Comparison of ENCODE assay signal across 16 cellular contexts in genomic region chr17:41992576-41992975, GRCh38. TPM values are rescaled to one million over a fixed set of nuclear protein-coding genes. Genes with fewer than 3 reads are reported as not detected.
DNase-seq lines count a peak whose midpoint lies in the region; ATAC-seq and TF ChIP-seq lines count a peak whose summit lies in the region.
"Had no signal": no experiment of that assay in that cellular context is flagged by ENCODE, and none has a peak within 500 bp of the region (broad histone marks: within the 10 kb centered on the region; RNA-seq: fewer than 3 reads in every experiment).

No MANE protein-coding gene starts in this region.

- H2BK120ac ChIP-seq in mesenchymal stem cell (ENCODE audit: low read depth, low read length) = no peak overlapping the region

- H3K14ac ChIP-seq in mesenchymal stem cell (ENCODE audit: low read length in 2 of 2) = no peak overlapping the region

- H3K9ac ChIP-seq in mesenchymal stem cell (ENCODE audit: low read length) = no peak overlapping the region

- H2BK12ac ChIP-seq in mesenchymal stem cell (ENCODE audit: low read length in 2 of 2) = no peak overlapping the region

- no peak overlapping the region for H3K4me2 ChIP-seq in mesenchymal stem cell (ENCODE audit: low read length, poor library complexity, severe bottlenecking)

- H3K4me3 ChIP-seq in upper lobe of right lung (no peak overlapping the region), mesenchymal stem cell (ENCODE audit: insufficient read depth in 1 of 2, low read depth in 1 of 2, low read length in 2 of 2) (no peak overlapping the region)
- H3K4me3 ChIP-seq: adrenal gland, MG63, spleen, tibial artery had no signal

- DNase-seq in C1 segment of cervical spinal cord (lab: John Stamatoyannopoulos, UW) (peak in 11 of 14 donors; percentile 20 to 72 (median 63)), SK-MEL-5 (ENCODE audit: low read depth, low spot score) (peak; percentile 52), head of caudate nucleus (peak in 41 of 42 donors; percentile 37 to 92 (median 82)), posterior cingulate gyrus (peak in 9 of 10 donors; percentile 25 to 94 (median 62)), NCI-H2029 (lab: John Stamatoyannopoulos, UW) (no peak), upper lobe of right lung (no peak), mesenchymal stem cell (no peak)
- DNase-seq: activated CD4-positive, alpha-beta T cell treated with anti-CD3 and anti-CD28 coated beads for 1 hour; adrenal gland; CD4-positive, alpha-beta T cell; H7; MG63; NCI-H82; spleen; tibial artery had no signal

- no peaks in the 10 kb centered on the region for H3K4me1 ChIP-seq in upper lobe of right lung
- peaks cover 4% of the 10 kb centered on the region for H3K4me1 ChIP-seq in mesenchymal stem cell (ENCODE audit: control insufficient read depth, insufficient read depth, low read depth, low read length)
- H3K4me1 ChIP-seq: adrenal gland, tibial artery had no signal

- H4K91ac ChIP-seq in mesenchymal stem cell (ENCODE audit: low read length) = no peak overlapping the region

- no peak overlapping the region for H2AK5ac ChIP-seq in mesenchymal stem cell (ENCODE audit: low read length, severe bottlenecking)

- H3K9me3 ChIP-seq in upper lobe of right lung (no peaks in the 10 kb centered on the region), mesenchymal stem cell (ENCODE audit: control insufficient read depth, low read length) (no peaks in the 10 kb centered on the region)
- H3K9me3 ChIP-seq: adrenal gland, MG63, spleen, tibial artery had no signal

- no peak overlapping the region for H2AFZ ChIP-seq in mesenchymal stem cell (ENCODE audit: low read depth, low read length)

- 93% methylated on average over 3 of the region's 3 CpGs for WGBS in mesenchymal stem cell

- no peak for ATAC-seq in HG03460 (IDR thresholded peaks at IDR 0.05; ENCODE audit: unreplicated experiment)
- no peak for ATAC-seq in upper lobe of right lung

- no peak overlapping the region for H3K27ac ChIP-seq in upper lobe of right lung
- H3K27ac ChIP-seq in mesenchymal stem cell (ENCODE audit: low read length, poor library complexity, severe bottlenecking) = no peak overlapping the region
- H3K27ac ChIP-seq: adrenal gland, tibial artery had no signal

- H3K79me1 ChIP-seq in mesenchymal stem cell (replicated peaks; ENCODE audit: low read length, poor library complexity, severe bottlenecking) = peaks cover 24% of the 10 kb centered on the region

- no peak overlapping the region for H3K4ac ChIP-seq in mesenchymal stem cell (ENCODE audit: low read depth in 1 of 2, low read length in 2 of 2)

- H3K18ac ChIP-seq in mesenchymal stem cell (ENCODE audit: low read depth in 1 of 2, low read length in 2 of 2) = no peak overlapping the region

- no peak overlapping the region for H2BK15ac ChIP-seq in mesenchymal stem cell (ENCODE audit: low read depth, poor library complexity, severe bottlenecking)

- no peak for TF ChIP-seq CTCF in upper lobe of right lung (IDR thresholded peaks at IDR 0.05)

- in situ Hi-C loops in SK-MEL-5 (cut with HindIII; ENCODE audit: low pct_unique_long_range_greater_than_20kb, low sequenced_read_pairs) = no loop called here

- H3K27me3 ChIP-seq in upper lobe of right lung = no peaks in the 10 kb centered on the region
- H3K27me3 ChIP-seq in mesenchymal stem cell (ENCODE audit: control insufficient read depth in 1 of 2, insufficient read depth in 1 of 2, low read length in 2 of 2) = no peaks in the 10 kb centered on the region
- H3K27me3 ChIP-seq: adrenal gland, MG63, spleen, tibial artery had no signal

- H2BK5ac ChIP-seq in mesenchymal stem cell (ENCODE audit: low read depth, low read length, poor library complexity, severe bottlenecking) = no peak overlapping the region

- intact Hi-C loops in head of caudate nucleus (cut with DNase I) (loop anchor here (2.0 kb wide), 1 partner anchor 26 kb away; the partner anchor contains the start of gene CNP), posterior cingulate gyrus (cut with DNase I) (no loop called here), upper lobe of right lung (cut with DNase I) (no loop called here)

- H3K23ac ChIP-seq in mesenchymal stem cell (ENCODE audit: low read length in 2 of 2) = no peak overlapping the region

- H4K8ac ChIP-seq in mesenchymal stem cell (ENCODE audit: low read length) = no peak overlapping the region

- H3K36me3 ChIP-seq in upper lobe of right lung (peaks cover 100% of the 10 kb centered on the region), mesenchymal stem cell (ENCODE audit: control insufficient read depth in 1 of 2, insufficient read depth in 2 of 2, low read depth in 1 of 2, low read length in 2 of 2) (peaks cover 49 to 93% of the 10 kb centered on the region in 2 experiments)

RNA-seq across cellular contexts. Expression of gene DNAJC7, which starts 24.7 kb away (rescaled TPM):
- total RNA-seq in SK-MEL-5 (2014; rRNA removed; shearing (Covaris generic)) = 81.1 and 85.9 TPM in 2 replicates
- polyA plus RNA-seq in SK-MEL-5 (2015; cell fraction: cytosol; rRNA removed) = 57.5 and 71.2 TPM in 2 replicates
- 67.8 and 86.5 TPM in 2 replicates for polyA plus RNA-seq in SK-MEL-5 (2015; cell fraction: nucleus; rRNA removed)
- 75.9 TPM for total RNA-seq in upper lobe of right lung
- polyA plus RNA-seq in mesenchymal stem cell (2013, experiment 1 of 2) = 73.0 TPM
- polyA plus RNA-seq in mesenchymal stem cell (2013, experiment 2 of 2) = 69.4 TPM

RNA-seq across cellular contexts. Expression of gene CNP, which starts 26.0 kb away (rescaled TPM):
- 103 and 104 TPM in 2 replicates for total RNA-seq in SK-MEL-5 (2014; rRNA removed; shearing (Covaris generic))
- 176 and 223 TPM in 2 replicates for polyA plus RNA-seq in SK-MEL-5 (2015; cell fraction: cytosol; rRNA removed)
- polyA plus RNA-seq in SK-MEL-5 (2015; cell fraction: nucleus; rRNA removed) = 106 and 126 TPM in 2 replicates
- 51.1 TPM for total RNA-seq in upper lobe of right lung
- polyA plus RNA-seq in mesenchymal stem cell (2013, experiment 1 of 2) = 51.3 TPM
- polyA plus RNA-seq in mesenchymal stem cell (2013, experiment 2 of 2) = 50.8 TPM

RNA-seq across cellular contexts. Expression of gene NKIRAS2, which starts 27.3 kb away (rescaled TPM):
- 25.8 and 32.6 TPM in 2 replicates for total RNA-seq in SK-MEL-5 (2014; rRNA removed; shearing (Covaris generic))
- polyA plus RNA-seq in SK-MEL-5 (2015; cell fraction: cytosol; rRNA removed) = 79.9 and 94.6 TPM in 2 replicates
- 39.8 and 41.1 TPM in 2 replicates for polyA plus RNA-seq in SK-MEL-5 (2015; cell fraction: nucleus; rRNA removed)
- 28.8 TPM for total RNA-seq in upper lobe of right lung
- polyA plus RNA-seq in mesenchymal stem cell (2013, experiment 1 of 2) = 63.3 TPM
- 64.3 TPM for polyA plus RNA-seq in mesenchymal stem cell (2013, experiment 2 of 2)

RNA-seq across cellular contexts. Expression of gene C17orf113, which starts 57.8 kb away (rescaled TPM):
- 0.40 and 0.85 TPM in 2 replicates for total RNA-seq in SK-MEL-5 (2014; rRNA removed; shearing (Covaris generic))
- 0.98 and 1.2 TPM in 2 replicates for polyA plus RNA-seq in SK-MEL-5 (2015; cell fraction: cytosol; rRNA removed)
- polyA plus RNA-seq in SK-MEL-5 (2015; cell fraction: nucleus; rRNA removed) = 1.5 and 2.1 TPM in 2 replicates
- 0.72 TPM for total RNA-seq in upper lobe of right lung
- polyA plus RNA-seq in mesenchymal stem cell (2013, experiment 1 of 2) = 0.21 TPM
- polyA plus RNA-seq in mesenchymal stem cell (2013, experiment 2 of 2) = 0.16 TPM

Comparison
In these comparisons a context has a peak if more than half of its experiments do, and no peak if none do; other contexts are left out.
1. DNase-seq: peak in C1 segment of cervical spinal cord (11 of 14), SK-MEL-5 (single experiment), head of caudate nucleus (41 of 42) and posterior cingulate gyrus (9 of 10); none in NCI-H2029 (single experiment), upper lobe of right lung (single experiment) and mesenchymal stem cell (single experiment).